ENCODE assay signal across 18 cellular contexts in the genomic region with DNA sequence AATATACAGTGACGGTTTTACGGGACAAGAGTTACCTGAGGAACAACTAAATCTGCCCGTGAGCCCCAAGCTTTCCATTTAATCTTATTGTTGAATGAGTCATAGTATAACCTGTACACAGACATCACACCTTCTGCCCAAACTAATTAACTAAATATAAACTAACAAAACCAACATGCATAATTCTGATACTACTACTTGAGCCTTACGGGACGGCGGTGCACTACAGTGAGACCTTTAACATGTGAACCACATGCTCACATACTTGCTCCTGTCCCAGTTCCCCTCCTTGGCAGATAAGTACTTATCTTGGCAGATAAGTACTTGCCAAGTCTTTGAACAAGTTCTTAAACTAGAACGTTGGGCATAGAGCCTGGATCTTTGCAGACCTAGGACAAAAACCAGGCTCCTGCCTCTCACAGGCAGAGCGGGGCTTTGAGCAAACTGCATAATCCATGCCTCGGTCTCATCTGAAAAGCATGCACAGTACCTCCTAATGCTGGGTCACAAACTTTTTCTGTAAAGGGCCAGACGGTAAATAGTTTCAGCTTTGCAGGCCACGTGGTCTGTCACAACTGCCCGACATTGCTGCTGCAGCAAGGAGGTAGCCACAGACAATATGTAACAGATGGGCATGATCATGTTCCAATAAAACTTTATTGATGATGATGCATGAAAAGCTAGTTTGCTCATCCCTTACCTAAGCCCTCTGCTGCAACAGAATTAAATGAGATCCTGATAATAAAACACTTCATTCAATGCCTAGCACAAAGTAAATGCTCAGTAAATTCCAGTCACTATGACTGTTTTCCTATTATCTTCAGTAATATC. TPM values are rescaled to one million over a fixed set of nuclear protein-coding genes. Genes with fewer than 3 reads are reported as not detected.
DNase-seq lines count a peak whose midpoint lies in the region; ATAC-seq, FAIRE-seq and TF ChIP-seq lines count a peak whose summit lies in the region.
"Had no signal": no experiment of that assay in that cellular context is flagged by ENCODE, and none has a peak within 500 bp of the region (broad histone marks: within the 10 kb centered on the region; RNA-seq: fewer than 3 reads in every experiment).

No MANE protein-coding gene starts in this region.

- no peaks in the 10 kb centered on the region for H3K9me3 Mint-ChIP-seq in CD8-positive, alpha-beta memory T cell
- H3K9me3 Mint-ChIP-seq in HFFc6: no peaks in the 10 kb centered on the region
- H3K9me3 Mint-ChIP-seq in activated T-helper 2 cell treated with anti-CD3 and anti-CD28 coated beads, Interferon-gamma antibody, Interleukin-2, Interleukin-4, amounts not matched to agents 10 μg/mL and 5 μg/mL and 100 μg/mL, durations not matched to agents 14 hours and 24 hours and 36 hours: no peaks in the 10 kb centered on the region
- H3K9me3 Mint-ChIP-seq in activated CD4-positive, alpha-beta T cell treated with anti-CD3 and anti-CD28 coated beads, Interleukin-2, amount 10 ng/mL, durations not matched to agents 7 days and 5 days: no peaks in the 10 kb centered on the region

- TF ChIP-seq CTCF in HFFc6 (IDR thresholded peaks at IDR 0.05) (no peak), body of pancreas (IDR thresholded peaks at IDR 0.05) (no peak), pancreas (IDR thresholded peaks at IDR 0.05) (no peak)

- intact Hi-C loops in body of pancreas (cut with DNase I): loop anchor here (10.0 kb wide), 1 partner anchor 494 kb away; no protein-coding TSS in a partner anchor
- intact Hi-C loops in pancreas (cut with DNase I): loop anchor here in 1 of 3 donors (10.0 kb wide), 1 partner anchor 354 kb away; no protein-coding TSS in a partner anchor
- intact Hi-C loops in activated T-helper 2 cell treated with anti-CD3 and anti-CD28 coated beads, Interferon-gamma antibody, Interleukin-2, Interleukin-4, amounts not matched to agents 10 μg/mL and 5 μg/mL and 100 μg/mL, durations not matched to agents 14 hours and 24 hours and 36 hours (cut with micrococcal nuclease): no loop called here

- H3K27me3 Mint-ChIP-seq in CD8-positive, alpha-beta memory T cell: no peaks in the 10 kb centered on the region
- H3K27me3 Mint-ChIP-seq in HFFc6 (ENCODE audit: insufficient read depth): no peaks in the 10 kb centered on the region
- no peaks in the 10 kb centered on the region for H3K27me3 Mint-ChIP-seq in activated T-helper 2 cell treated with anti-CD3 and anti-CD28 coated beads, Interferon-gamma antibody, Interleukin-2, Interleukin-4, amounts not matched to agents 10 μg/mL and 5 μg/mL and 100 μg/mL, durations not matched to agents 14 hours and 24 hours and 36 hours (ENCODE audit: low read depth)
- H3K27me3 Mint-ChIP-seq in activated CD4-positive, alpha-beta T cell treated with anti-CD3 and anti-CD28 coated beads, Interleukin-2, amount 10 ng/mL, durations not matched to agents 7 days and 5 days: no peaks in the 10 kb centered on the region

- ATAC-seq in body of pancreas (peak; percentile 77), pancreas (peak; percentile 71 to 94 (median 82))

- no peak for TF ChIP-seq POLR2A in body of pancreas (IDR thresholded peaks at IDR 0.05)

- peaks cover 35% of the 10 kb centered on the region for H3K4me1 ChIP-seq in CD8-positive, alpha-beta memory T cell (ENCODE audit: insufficient read depth, low read length)
- H3K4me1 ChIP-seq in body of pancreas (peaks cover 14% of the 10 kb centered on the region), pancreas (peaks cover 0 to 10% (median 6%) of the 10 kb centered on the region in 3 donors)
- H3K4me1 ChIP-seq: Peyer's patch had no signal

- peak overlapping the region in 5 of 7 donors; percentile 2 to 33 (median 17) for H3K4me3 Mint-ChIP-seq in CD8-positive, alpha-beta memory T cell
- H3K4me3 Mint-ChIP-seq in HFFc6: no peak overlapping the region
- no peak overlapping the region for H3K4me3 Mint-ChIP-seq in activated T-helper 2 cell treated with anti-CD3 and anti-CD28 coated beads, Interferon-gamma antibody, Interleukin-2, Interleukin-4, amounts not matched to agents 10 μg/mL and 5 μg/mL and 100 μg/mL, durations not matched to agents 14 hours and 24 hours and 36 hours (ENCODE audit: low read depth)
- H3K4me3 Mint-ChIP-seq in activated CD4-positive, alpha-beta T cell treated with anti-CD3 and anti-CD28 coated beads, Interleukin-2, amount 10 ng/mL, durations not matched to agents 7 days and 5 days: no peak overlapping the region
- H3K4me3 Mint-ChIP-seq: CD14-positive monocyte had no signal

- H3K4me3 ChIP-seq in CD8-positive, alpha-beta memory T cell (ENCODE audit: low read length): no peak overlapping the region
- H3K4me3 ChIP-seq in body of pancreas (no peak overlapping the region), pancreas (no peak overlapping the region)
- H3K4me3 ChIP-seq: GM23248, Peyer's patch had no signal

- WGBS in body of pancreas, 2 donors: 48 to 50% methylated on average over 8 to 12 of the region's 12 CpGs
- WGBS in pancreas, 2 donors: 37 to 51% methylated on average over 12 of the region's 12 CpGs

- no peak for DNase-seq in CD8-positive, alpha-beta memory T cell
- DNase-seq in HFFc6 (no peak), body of pancreas (peak; percentile 27 to 64 (median 48)), pancreas (peak in 3 of 6 donors; percentile 21 to 40 (median 33)), cerebellar nuclear complex (lab: John Stamatoyannopoulos, UW) (no peak)
- DNase-seq in activated T-helper 2 cell treated with anti-CD3 and anti-CD28 coated beads, Interferon-gamma antibody, Interleukin-2, Interleukin-4, amounts not matched to agents 10 μg/mL and 5 μg/mL and 100 μg/mL, durations not matched to agents 14 hours and 24 hours and 36 hours (ENCODE audit: low spot score): no peak
- no peak for DNase-seq in activated CD4-positive, alpha-beta T cell treated with anti-CD3 and anti-CD28 coated beads, Interleukin-2, amount 10 ng/mL, durations not matched to agents 7 days and 5 days
- DNase-seq: activated CD4-positive, alpha-beta T cell treated with anti-CD3 and anti-CD28 coated beads for 48 hours; activated gamma-delta T cell; GM23248; NCI-H146; NCI-H524 had no signal

- peaks cover 57 to 86% (median 78%) of the 10 kb centered on the region in 3 donors for H3K4me1 Mint-ChIP-seq in CD8-positive, alpha-beta memory T cell
- no peaks in the 10 kb centered on the region for H3K4me1 Mint-ChIP-seq in HFFc6 (ENCODE audit: low read depth)
- H3K4me1 Mint-ChIP-seq in activated T-helper 2 cell treated with anti-CD3 and anti-CD28 coated beads, Interferon-gamma antibody, Interleukin-2, Interleukin-4, amounts not matched to agents 10 μg/mL and 5 μg/mL and 100 μg/mL, durations not matched to agents 14 hours and 24 hours and 36 hours (ENCODE audit: low read depth): peaks cover 33% of the 10 kb centered on the region
- H3K4me1 Mint-ChIP-seq in activated CD4-positive, alpha-beta T cell treated with anti-CD3 and anti-CD28 coated beads, Interleukin-2, amount 10 ng/mL, durations not matched to agents 7 days and 5 days: peaks cover 42% of the 10 kb centered on the region

- no peaks in the 10 kb centered on the region for H3K27me3 ChIP-seq in CD8-positive, alpha-beta memory T cell (ENCODE audit: insufficient read depth, low read length, poor library complexity, severe bottlenecking)
- H3K27me3 ChIP-seq in body of pancreas (no peaks in the 10 kb centered on the region), pancreas (no peaks in the 10 kb centered on the region)
- H3K27me3 ChIP-seq: Peyer's patch had no signal

- no peaks in the 10 kb centered on the region for H3K9me3 ChIP-seq in CD8-positive, alpha-beta memory T cell (ENCODE audit: low read length)
- H3K9me3 ChIP-seq in body of pancreas: no peaks in the 10 kb centered on the region
- no peaks in the 10 kb centered on the region for H3K9me3 ChIP-seq in pancreas
- H3K9me3 ChIP-seq: Peyer's patch had no signal

- H3K27ac ChIP-seq in CD8-positive, alpha-beta memory T cell (ENCODE audit: low read depth, low read length): no peak overlapping the region
- H3K27ac ChIP-seq in body of pancreas (peak overlapping the region in 2 of 4 donors; percentile 14 to 19), pancreas (peak overlapping the region in 1 of 4 donors; percentile 27)
- H3K27ac ChIP-seq: Peyer's patch had no signal

- peaks cover 45% of the 10 kb centered on the region for H3K36me3 ChIP-seq in CD8-positive, alpha-beta memory T cell (ENCODE audit: insufficient read depth, low read length)
- H3K36me3 ChIP-seq in body of pancreas (replicated peaks in 1 of 2; ENCODE audit: insufficient read depth in 1 of 2, low read depth in 2 of 2) (peaks cover 12 to 35% of the 10 kb centered on the region in 2 donors), pancreas (peaks cover 0 to 46% (median 8%) of the 10 kb centered on the region in 3 donors)

- H3K27ac Mint-ChIP-seq in CD8-positive, alpha-beta memory T cell: peak overlapping the region; percentile 38 to 92 (median 80)
- H3K27ac Mint-ChIP-seq in HFFc6: peak overlapping the region; percentile 36; the same call in 1 of the 2 replicates
- no peak overlapping the region for H3K27ac Mint-ChIP-seq in activated T-helper 2 cell treated with anti-CD3 and anti-CD28 coated beads, Interferon-gamma antibody, Interleukin-2, Interleukin-4, amounts not matched to agents 10 μg/mL and 5 μg/mL and 100 μg/mL, durations not matched to agents 14 hours and 24 hours and 36 hours
- no peak overlapping the region for H3K27ac Mint-ChIP-seq in activated CD4-positive, alpha-beta T cell treated with anti-CD3 and anti-CD28 coated beads, Interleukin-2, amount 10 ng/mL, durations not matched to agents 7 days and 5 days

- POLR2A ChIA-PET in CD8-positive, alpha-beta memory T cell (lab: Charles Lee): interaction anchor here (1.1 kb wide), 1 partner anchor 73 kb away, joined by 5 read pairs; no protein-coding TSS in a partner anchor
- POLR2A ChIA-PET in activated CD4-positive, alpha-beta T cell treated with anti-CD3 and anti-CD28 coated beads, Interleukin-2, amount 10 ng/mL, durations not matched to agents 7 days and 5 days (lab: Charles Lee): no interaction called here

- CTCF ChIA-PET in CD8-positive, alpha-beta memory T cell (lab: Charles Lee): interaction anchor here (0.8 to 2.9 kb wide), 2 partner anchors 136 to 369 kb away, joined by 3 to 8 read pairs; no protein-coding TSS in a partner anchor
- CTCF ChIA-PET in activated CD4-positive, alpha-beta T cell treated with anti-CD3 and anti-CD28 coated beads, Interleukin-2, amount 10 ng/mL, durations not matched to agents 7 days and 5 days (lab: Charles Lee): interaction anchor here (1.3 kb wide), 1 partner anchor 12 kb away, joined by 4 read pairs; no protein-coding TSS in a partner anchor

- H3K36me3 Mint-ChIP-seq in CD8-positive, alpha-beta memory T cell: peaks cover 14 to 94% (median 31%) of the 10 kb centered on the region in 3 donors
- H3K36me3 Mint-ChIP-seq in HFFc6 (ENCODE audit: low read depth): peaks cover 46% of the 10 kb centered on the region
- peaks cover 82% of the 10 kb centered on the region for H3K36me3 Mint-ChIP-seq in activated T-helper 2 cell treated with anti-CD3 and anti-CD28 coated beads, Interferon-gamma antibody, Interleukin-2, Interleukin-4, amounts not matched to agents 10 μg/mL and 5 μg/mL and 100 μg/mL, durations not matched to agents 14 hours and 24 hours and 36 hours (ENCODE audit: low read depth)
- H3K36me3 Mint-ChIP-seq in activated CD4-positive, alpha-beta T cell treated with anti-CD3 and anti-CD28 coated beads, Interleukin-2, amount 10 ng/mL, durations not matched to agents 7 days and 5 days (ENCODE audit: low read depth): peaks cover 82% of the 10 kb centered on the region

- FAIRE-seq in pancreas (lab: Jason Lieb, UNC): no peak
- FAIRE-seq: bronchial epithelial cell, endothelial cell of umbilical vein, G401.6, keratinocyte had no signal

RNA-seq across cellular contexts. Expression of gene ZNF217, which starts 23.0 kb away (rescaled TPM):
- 10 to 100 TPM; 52.5 to 54.3 TPM for total RNA-seq in CD8-positive, alpha-beta memory T cell
- polyA plus RNA-seq in CD8-positive, alpha-beta memory T cell: 24.0 TPM
- 10 to 100 TPM; 38.5 to 42.9 (median 40.1) TPM for total RNA-seq in HFFc6 (2021; fragmentation: NEBNext Ultra II Directional; extraction: Animal tissue kit (Norgen Biotek cat#: 25700))
- total RNA-seq in body of pancreas (10 to 100 TPM; 17.4 to 27.7 TPM), pancreas (10 to 100 TPM; 10.2 to 29.5 (median 13.4) TPM)
- 1 to 10 TPM; 4.2 to 5.1 TPM for polyA plus RNA-seq in pancreas
- 55.4 and 60.6 TPM in 2 replicates for total RNA-seq in activated T-helper 2 cell treated with anti-CD3 and anti-CD28 coated beads, Interferon-gamma antibody, Interleukin-2, Interleukin-4, amounts not matched to agents 10 μg/mL and 5 μg/mL and 100 μg/mL, durations not matched to agents 14 hours and 24 hours and 36 hours
- 10 to 100 TPM; 97.5 to 99.7 TPM for total RNA-seq in activated CD4-positive, alpha-beta T cell treated with anti-CD3 and anti-CD28 coated beads, Interleukin-2, amount 10 ng/mL, durations not matched to agents 7 days and 5 days

Comparison
In these comparisons a context has a peak if more than half of its experiments do, and no peak if none do; other contexts are left out.
1. DNase-seq: peak in body of pancreas (4 of 4); none in CD8-positive, alpha-beta memory T cell (0 of 5), HFFc6 (single experiment), activated T-helper 2 cell treated with anti-CD3 and anti-CD28 coated beads, Interferon-gamma antibody, Interleukin-2, Interleukin-4, amounts not matched to agents 10 μg/mL and 5 μg/mL and 100 μg/mL, durations not matched to agents 14 hours and 24 hours and 36 hours (single experiment), activated CD4-positive, alpha-beta T cell treated with anti-CD3 and anti-CD28 coated beads, Interleukin-2, amount 10 ng/mL, durations not matched to agents 7 days and 5 days (single experiment) and cerebellar nuclear complex (0 of 2).
2. H3K27ac Mint-ChIP-seq: peak in CD8-positive, alpha-beta memory T cell (8 of 8) and HFFc6 (single experiment); none in activated T-helper 2 cell treated with anti-CD3 and anti-CD28 coated beads, Interferon-gamma antibody, Interleukin-2, Interleukin-4, amounts not matched to agents 10 μg/mL and 5 μg/mL and 100 μg/mL, durations not matched to agents 14 hours and 24 hours and 36 hours (single experiment) and activated CD4-positive, alpha-beta T cell treated with anti-CD3 and anti-CD28 coated beads, Interleukin-2, amount 10 ng/mL, durations not matched to agents 7 days and 5 days (single experiment).
3. H3K4me3 Mint-ChIP-seq: peak in CD8-positive, alpha-beta memory T cell (5 of 7); none in HFFc6 (single experiment), activated T-helper 2 cell treated with anti-CD3 and anti-CD28 coated beads, Interferon-gamma antibody, Interleukin-2, Interleukin-4, amounts not matched to agents 10 μg/mL and 5 μg/mL and 100 μg/mL, durations not matched to agents 14 hours and 24 hours and 36 hours (single experiment) and activated CD4-positive, alpha-beta T cell treated with anti-CD3 and anti-CD28 coated beads, Interleukin-2, amount 10 ng/mL, durations not matched to agents 7 days and 5 days (single experiment).